8 cellular contexts compared by ENCODE assay signal in genomic region chr9:132372177-132373095, GRCh38. TPM values are rescaled to one million over a fixed set of nuclear protein-coding genes. Genes with fewer than 3 reads are reported as not detected.
DNase-seq lines count a peak whose midpoint lies in the region; ATAC-seq and TF ChIP-seq lines count a peak whose summit lies in the region.

No MANE protein-coding gene starts in this region.

- H3K36me3 Mint-ChIP-seq in stimulated activated memory B cell treated with anti-CD40 and anti-IgM and Interleukin-4, amounts not matched to agents 10 μg/mL and 1 μg/mL and 100 μg/mL, for 72 hours: peaks cover 5% of the 10 kb centered on the region

- H3K27ac Mint-ChIP-seq in stimulated activated memory B cell treated with anti-CD40 and anti-IgM and Interleukin-4, amounts not matched to agents 10 μg/mL and 1 μg/mL and 100 μg/mL, for 72 hours: peak overlapping the region; percentile 87

- peak overlapping the region; percentile 57 for H3K4me3 Mint-ChIP-seq in stimulated activated memory B cell treated with anti-CD40 and anti-IgM and Interleukin-4, amounts not matched to agents 10 μg/mL and 1 μg/mL and 100 μg/mL, for 72 hours

- no peaks in the 10 kb centered on the region for H3K27me3 Mint-ChIP-seq in stimulated activated memory B cell treated with anti-CD40 and anti-IgM and Interleukin-4, amounts not matched to agents 10 μg/mL and 1 μg/mL and 100 μg/mL, for 72 hours

- H3K27ac ChIP-seq in WERI-Rb-1 (peak overlapping the region; percentile 61), right atrium auricular region (peak overlapping the region; percentile 57 to 66)

- H3K4me3 ChIP-seq in WERI-Rb-1 (ENCODE audit: low read depth, low read length) (no peak overlapping the region), right atrium auricular region (no peak overlapping the region)

- peak; percentile 25 for ATAC-seq in stimulated activated memory B cell treated with anti-CD40 and anti-IgM and Interleukin-4, amounts not matched to agents 10 μg/mL and 1 μg/mL and 100 μg/mL, for 72 hours
- ATAC-seq in GM18909 (IDR thresholded peaks at IDR 0.05; ENCODE audit: poor library complexity, unreplicated experiment): no peak

- peaks cover 0 to 6% of the 10 kb centered on the region in 2 donors for H3K4me1 ChIP-seq in right atrium auricular region

- H3K9me3 ChIP-seq in WERI-Rb-1 (ENCODE audit: severe bottlenecking): no peaks in the 10 kb centered on the region
- no peaks in the 10 kb centered on the region for H3K9me3 ChIP-seq in right atrium auricular region

- no peaks in the 10 kb centered on the region for H3K27me3 ChIP-seq in WERI-Rb-1 (ENCODE audit: insufficient read depth, low read depth, severe bottlenecking)
- no peaks in the 10 kb centered on the region for H3K27me3 ChIP-seq in right atrium auricular region

- TF ChIP-seq CTCF in WERI-Rb-1 (IDR thresholded peaks at IDR 0.05; ENCODE audit: low read depth, low read length): no peak
- TF ChIP-seq CTCF in right atrium auricular region (IDR thresholded peaks at IDR 0.05): no peak

- H3K4me1 Mint-ChIP-seq in stimulated activated memory B cell treated with anti-CD40 and anti-IgM and Interleukin-4, amounts not matched to agents 10 μg/mL and 1 μg/mL and 100 μg/mL, for 72 hours: peaks cover 38% of the 10 kb centered on the region

- peaks cover 14% of the 10 kb centered on the region for H3K36me3 ChIP-seq in WERI-Rb-1
- peaks cover 22% of the 10 kb centered on the region for H3K36me3 ChIP-seq in right atrium auricular region

- DNase-seq in SIG-M5 treated with dmso at 0.1 percent for 504 hours (lab: John Stamatoyannopoulos, UW; ENCODE audit: unreplicated experiment): peak; percentile 23
- DNase-seq in SIG-M5 (lab: John Stamatoyannopoulos, UW): no peak
- DNase-seq in WERI-Rb-1: peak; percentile 82
- peak; percentile 76 for DNase-seq in right atrium auricular region (ENCODE audit: low spot score)
- DNase-seq in stimulated activated naive CD4-positive, alpha-beta T cell treated with Interleukin-2 at 50 U/mL for 16 hours (lab: John Stamatoyannopoulos, UW): no peak
- no peak for DNase-seq in activated CD4-positive, CD25-positive, alpha-beta regulatory T cell (lab: John Stamatoyannopoulos, UW)

- H3K9me3 Mint-ChIP-seq in stimulated activated memory B cell treated with anti-CD40 and anti-IgM and Interleukin-4, amounts not matched to agents 10 μg/mL and 1 μg/mL and 100 μg/mL, for 72 hours: no peaks in the 10 kb centered on the region

RNA-seq across cellular contexts. Expression of gene SETX, which starts 17.6 kb away (rescaled TPM):
- total RNA-seq in right atrium auricular region: 10 to 100 TPM; 32.3 to 33.9 TPM

RNA-seq across cellular contexts. Expression of gene TTF1, which starts 34.2 kb away (rescaled TPM):
- total RNA-seq in right atrium auricular region: 10 to 100 TPM; 14.9 to 17.3 TPM

RNA-seq across cellular contexts. Expression of gene CFAP77, which starts 37.6 kb away (rescaled TPM):
- 1 to 10 TPM; 3.3 to 8.6 TPM for total RNA-seq in right atrium auricular region

Comparison
In these comparisons a context has a peak if more than half of its experiments do, and no peak if none do; other contexts are left out.
1. DNase-seq: peak in SIG-M5 treated with dmso at 0.1 percent for 504 hours (single experiment), WERI-Rb-1 (single experiment) and right atrium auricular region (single experiment); none in SIG-M5 (single experiment), stimulated activated naive CD4-positive, alpha-beta T cell treated with Interleukin-2 at 50 U/mL for 16 hours (single experiment) and activated CD4-positive, CD25-positive, alpha-beta regulatory T cell (0 of 4).